In genomic region chr1:200642481-200642880, GRCh38 we compare ENCODE assay signal across 1 cellular context.
TF ChIP-seq lines count a peak whose summit lies in the region.

No MANE protein-coding gene starts in this region.

TF ChIP-seq in K562, 482 proteins besides CTCF, POLR2A, EP300 and RAD21 (continued from another document and continues in another):
- TF ChIP-seq TFAP4 (CRISPR knock-in tag; IDR thresholded peaks at IDR 0.05; ENCODE audit: borderline replicate concordance) (no peak), GTF2E2 (tag; IDR thresholded peaks at IDR 0.05) (peak; percentile 31; the same call in 1 of the 2 replicates), RAD51 (IDR thresholded peaks at IDR 0.05; ENCODE audit: borderline replicate concordance, low read depth) (no peak), TSC22D4 (tag; IDR thresholded peaks at IDR 0.05) (no peak), SIX5 (IDR thresholded peaks at IDR 0.05; ENCODE audit: borderline replicate concordance in 1 of 2, insufficient read depth in 1 of 2, low read depth in 1 of 2, low read length in 2 of 2) (no peak), ZNF780A (CRISPR knock-in tag; IDR thresholded peaks at IDR 0.05) (no peak), PBX2 (CRISPR knock-in tag; IDR thresholded peaks at IDR 0.05; ENCODE audit: low read depth) (no peak), PBX2 (tag; conservative IDR thresholded peaks at IDR 0.05; ENCODE audit: low read depth) (no peak), MBD1 (CRISPR knock-in tag; IDR thresholded peaks at IDR 0.05) (no peak), CHD2 (IDR thresholded peaks at IDR 0.05; ENCODE audit: low read depth, low read length) (no peak), ZNF584 (CRISPR knock-in tag; IDR thresholded peaks at IDR 0.05; ENCODE audit: low read depth) (no peak), SPI1 (IDR thresholded peaks at IDR 0.05; ENCODE audit: borderline replicate concordance, low read depth, low read length) (peak; percentile 54; the same call in 1 of the 2 replicates), MTA3 (IDR thresholded peaks at IDR 0.05; ENCODE audit: borderline replicate concordance) (no peak), ESRRB (CRISPR knock-in tag; IDR thresholded peaks at IDR 0.05; ENCODE audit: borderline replicate concordance) (no peak), ZNF197 (CRISPR knock-in tag; IDR thresholded peaks at IDR 0.05; ENCODE audit: low read depth) (no peak), GTF3C2 (IDR thresholded peaks at IDR 0.05; ENCODE audit: borderline replicate concordance, extremely low read depth, insufficient read length) (no peak), TCF7L2 (IDR thresholded peaks at IDR 0.05; ENCODE audit: low read depth, low read length) (no peak), ZNF77 (CRISPR knock-in tag; IDR thresholded peaks at IDR 0.05) (no peak), KHSRP (IDR thresholded peaks at IDR 0.05) (no peak), ZNF79 (CRISPR knock-in tag; IDR thresholded peaks at IDR 0.05; ENCODE audit: low read depth) (no peak), MTA1 (IDR thresholded peaks at IDR 0.05; ENCODE audit: borderline replicate concordance) (peak; percentile 29; the same call in 1 of the 2 replicates), RBM39 (optimal IDR thresholded peaks at IDR 0.05; ENCODE audit: low read depth, low read length) (no peak), SOX6 (IDR thresholded peaks at IDR 0.05) (no peak), E2F6 (IDR thresholded peaks at IDR 0.05; ENCODE audit: borderline replicate concordance in 1 of 2, extremely low read depth in 1 of 2, insufficient read depth in 1 of 2, insufficient read length in 1 of 2, low read depth in 1 of 2, low read length in 1 of 2, poor library complexity in 1 of 2, severe bottlenecking in 1 of 2) (no peak), POU5F1 (IDR thresholded peaks at IDR 0.05; ENCODE audit: borderline replicate concordance, low read depth, low read length, partially characterized antibody) (no peak), ZNF121 (CRISPR knock-in tag; conservative IDR thresholded peaks at IDR 0.05) (no peak), TEAD1 (CRISPR knock-in tag; IDR thresholded peaks at IDR 0.05) (no peak), SIN3A (IDR thresholded peaks at IDR 0.05; ENCODE audit: borderline replicate concordance in 2 of 2, control insufficient read depth in 1 of 2, low read depth in 2 of 2, low read length in 2 of 2) (no peak), ARID1B (IDR thresholded peaks at IDR 0.05) (peak; percentile 59), HNRNPLL (IDR thresholded peaks at IDR 0.05; ENCODE audit: low read depth, low read length, poor library complexity, severe bottlenecking) (no peak), TAF15 (IDR thresholded peaks at IDR 0.05; ENCODE audit: low read depth, low read length) (no peak), FIP1L1 (IDR thresholded peaks at IDR 0.05; ENCODE audit: low read depth, low read length, poor library complexity, severe bottlenecking) (no peak), HDAC1 (IDR thresholded peaks at IDR 0.05) (0 out of 4 replicates have a peak, but pooled peaks of 1 of the 2 experiments have one; percentile 32), ETV5 (CRISPR knock-in tag; IDR thresholded peaks at IDR 0.05; ENCODE audit: low read depth) (no peak), XRCC4 (IDR thresholded peaks at IDR 0.05; ENCODE audit: extremely low read depth, insufficient read depth, insufficient read length) (no peak), NR3C1 (CRISPR knock-in tag; IDR thresholded peaks at IDR 0.05) (no peak), PURB (CRISPR knock-in tag; IDR thresholded peaks at IDR 0.05; ENCODE audit: low read depth) (no peak), SMARCA5 (IDR thresholded peaks at IDR 0.05) (peak; percentile 35; the same call in 1 of the 2 replicates), ATF7 (IDR thresholded peaks at IDR 0.05) (no peak), DPF2 (IDR thresholded peaks at IDR 0.05) (peak; percentile 59), E2F3 (CRISPR knock-in tag; IDR thresholded peaks at IDR 0.05) (no peak), ARID2 (IDR thresholded peaks at IDR 0.05) (no peak), KLF16 (IDR thresholded peaks at IDR 0.05) (no peak), JUND (IDR thresholded peaks at IDR 0.05; ENCODE audit: borderline replicate concordance, low read depth, low read length) (no peak), JUND (tag; IDR thresholded peaks at IDR 0.05; ENCODE audit: borderline replicate concordance, low read depth, low read length) (peak; percentile 45; the same call in 1 of the 3 replicates), TAF1 (IDR thresholded peaks at IDR 0.05; ENCODE audit: control insufficient read depth, extremely low read depth, insufficient read depth, low read length, severe bottlenecking) (peak; percentile 14), ZNF175 (CRISPR knock-in tag; IDR thresholded peaks at IDR 0.05; ENCODE audit: low read depth) (0 out of 2 replicates have a peak, but pooled peaks have one; percentile 19), HLTF (IDR thresholded peaks at IDR 0.05) (no peak), ZBTB2 (IDR thresholded peaks at IDR 0.05) (no peak), DLX4 (CRISPR knock-in tag; IDR thresholded peaks at IDR 0.05) (no peak), ZNF263 (CRISPR knock-in tag; IDR thresholded peaks at IDR 0.05; ENCODE audit: borderline replicate concordance) (no peak), KDM5B (IDR thresholded peaks at IDR 0.05; ENCODE audit: insufficient replicate concordance, low read depth, low read length) (no peak), ZBTB12 (CRISPR knock-in tag; IDR thresholded peaks at IDR 0.05) (no peak), SMARCA4 (IDR thresholded peaks at IDR 0.05) (peak; percentile 66), USF1 (CRISPR knock-in tag; IDR thresholded peaks at IDR 0.05) (no peak), NKRF (IDR thresholded peaks at IDR 0.05; ENCODE audit: borderline replicate concordance) (no peak), CSDE1 (IDR thresholded peaks at IDR 0.05) (no peak)
